ENCODE assay signal across 8 cellular contexts in the genomic region with DNA sequence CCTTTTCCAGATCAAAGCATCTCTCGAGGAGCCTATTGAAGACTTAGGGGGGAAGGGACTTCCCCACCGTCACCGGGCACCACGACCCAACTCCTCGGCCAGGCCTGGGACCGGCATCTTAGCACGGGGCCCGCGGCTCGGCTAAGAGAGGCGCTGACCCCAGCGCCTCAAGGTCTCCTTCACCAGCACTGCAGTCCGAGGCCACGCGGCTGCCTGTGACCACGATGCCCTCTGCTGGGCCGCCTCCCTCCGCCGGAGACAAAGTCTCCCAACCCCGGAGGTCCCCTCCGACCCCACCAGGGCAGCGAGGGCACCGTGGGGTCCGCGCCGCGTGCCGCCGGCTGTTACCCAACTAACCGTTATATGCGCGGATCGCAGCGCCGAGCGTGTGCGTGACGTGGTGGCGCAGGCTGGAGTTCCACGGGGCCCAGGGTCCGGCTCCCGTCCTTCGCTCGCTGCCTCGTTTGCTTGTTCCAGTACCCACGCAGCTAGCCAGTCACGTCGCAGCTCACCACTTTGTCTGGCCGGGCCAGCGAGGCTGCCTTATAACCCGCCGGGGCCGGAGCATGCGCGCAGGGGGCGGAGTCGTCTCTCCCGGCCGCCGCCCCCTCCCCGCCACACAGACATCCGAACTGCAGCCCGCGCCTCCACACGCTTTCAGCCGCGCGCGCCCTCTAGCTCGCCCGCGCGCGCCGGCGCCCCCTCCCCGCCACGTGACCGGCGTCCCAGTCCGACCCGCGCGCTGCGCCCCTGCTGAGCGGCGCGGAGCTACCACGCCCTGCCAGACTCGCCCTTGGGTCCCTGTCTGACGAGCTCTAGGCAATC. TPM values are rescaled to one million over a fixed set of nuclear protein-coding genes. Genes with fewer than 3 reads are reported as not detected.
DNase-seq lines count a peak whose midpoint lies in the region; ATAC-seq and TF ChIP-seq lines count a peak whose summit lies in the region.

A gene with protein sequence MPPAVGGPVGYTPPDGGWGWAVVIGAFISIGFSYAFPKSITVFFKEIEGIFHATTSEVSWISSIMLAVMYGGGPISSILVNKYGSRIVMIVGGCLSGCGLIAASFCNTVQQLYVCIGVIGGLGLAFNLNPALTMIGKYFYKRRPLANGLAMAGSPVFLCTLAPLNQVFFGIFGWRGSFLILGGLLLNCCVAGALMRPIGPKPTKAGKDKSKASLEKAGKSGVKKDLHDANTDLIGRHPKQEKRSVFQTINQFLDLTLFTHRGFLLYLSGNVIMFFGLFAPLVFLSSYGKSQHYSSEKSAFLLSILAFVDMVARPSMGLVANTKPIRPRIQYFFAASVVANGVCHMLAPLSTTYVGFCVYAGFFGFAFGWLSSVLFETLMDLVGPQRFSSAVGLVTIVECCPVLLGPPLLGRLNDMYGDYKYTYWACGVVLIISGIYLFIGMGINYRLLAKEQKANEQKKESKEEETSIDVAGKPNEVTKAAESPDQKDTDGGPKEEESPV (minus strand): TSS at position 519 of the 825 bp plus-strand sequence. CDS start 26,888 bp downstream, outside the sequence.

- peaks cover 22 to 41% (median 38%) of the 10 kb centered on the region in 3 donors for H3K4me1 Mint-ChIP-seq in naive B cell
- peaks cover 52% of the 10 kb centered on the region for H3K4me1 Mint-ChIP-seq in stimulated activated effector memory CD8-positive, alpha-beta T cell treated with anti-CD3 and anti-CD28 coated beads, Interleukin-12 subunit alpha, Interleukin-12 subunit beta, amount 100 ng/mL, for 72 hours

- DNase-seq in Daoy (ENCODE audit: low read depth): peak; percentile 99
- peak; percentile 97 for DNase-seq in GM23248
- peak; percentile 97 for DNase-seq in Karpas-422
- peak; percentile 92 to 97 (median 97) for DNase-seq in Peyer's patch
- DNase-seq in activated T-cell treated with anti-CD3 and anti-CD28 coated beads, Interleukin-2, amount 50 U/mL, for 48 hours: peak; percentile 91 to 94
- DNase-seq in esophagus squamous epithelium (lab: John Stamatoyannopoulos, UW): peak; percentile 57
- peak; percentile 91 for DNase-seq in naive B cell
- peak; percentile 77 to 95 for DNase-seq in stimulated activated effector memory CD8-positive, alpha-beta T cell treated with anti-CD3 and anti-CD28 coated beads, Interleukin-12 subunit alpha, Interleukin-12 subunit beta, amount 100 ng/mL, for 72 hours (ENCODE audit: low spot score in 2 of 2)

- H3K27ac ChIP-seq in GM23248 (peak within 1 kb of the TSS; percentile 96), Karpas-422 (ENCODE audit: low read length) (peak within 1 kb of the TSS; percentile 87), Peyer's patch (peak within 1 kb of the TSS; percentile 86 to 91 (median 88)), esophagus squamous epithelium (peak within 1 kb of the TSS; percentile 85 to 96 (median 94))

- peak in 3 of 6 experiments; percentile 31 to 50 (median 39) for TF ChIP-seq CTCF in Peyer's patch (IDR thresholded peaks at IDR 0.05)
- TF ChIP-seq CTCF in esophagus squamous epithelium (IDR thresholded peaks at IDR 0.05): peak in 3 of 6 experiments; percentile 12 to 41 (median 13)

- WGBS in GM23248 (ENCODE audit: low coverage in 1 of 2, low lambda C conversion rate in 2 of 2, missing lambda C conversion rate in 2 of 2), 2 experiments: 0 to 1% methylated on average over 59 to 72 of the region's 91 CpGs
- 0 to 1% methylated on average over 2 to 12 of the region's 91 CpGs for WGBS in esophagus squamous epithelium, 2 donors

- H3K9me2 ChIP-seq in GM23248 (ENCODE audit: insufficient read depth) (no peaks in the 10 kb centered on the region), Karpas-422 (replicated peaks; ENCODE audit: insufficient read depth, low read length) (no peaks in the 10 kb centered on the region)

- peak; percentile 75 to 92 for TF ChIP-seq POLR2A in Peyer's patch (IDR thresholded peaks at IDR 0.05)
- peak in 3 of 4 donors; percentile 73 to 95 (median 91) for TF ChIP-seq POLR2A in esophagus squamous epithelium (IDR thresholded peaks at IDR 0.05)

- H3K27me3 Mint-ChIP-seq in naive B cell: no peaks in the 10 kb centered on the region

- peak within 1 kb of the TSS; percentile 94 for H3K4me2 ChIP-seq in GM23248 (ENCODE audit: unreplicated experiment)
- peak within 1 kb of the TSS; percentile 89 for H3K4me2 ChIP-seq in Karpas-422 (ENCODE audit: low read depth, low read length, poor library complexity, severe bottlenecking)

- peak within 1 kb of the TSS; percentile 94 to 100 (median 99) for H3K4me3 Mint-ChIP-seq in naive B cell
- peak within 1 kb of the TSS; percentile 99 for H3K4me3 Mint-ChIP-seq in stimulated activated effector memory CD8-positive, alpha-beta T cell treated with anti-CD3 and anti-CD28 coated beads, Interleukin-12 subunit alpha, Interleukin-12 subunit beta, amount 100 ng/mL, for 72 hours

- peaks cover 0 to 1% of the 10 kb centered on the region in 2 donors for H3K36me3 Mint-ChIP-seq in naive B cell
- peaks cover 83% of the 10 kb centered on the region for H3K36me3 Mint-ChIP-seq in stimulated activated effector memory CD8-positive, alpha-beta T cell treated with anti-CD3 and anti-CD28 coated beads, Interleukin-12 subunit alpha, Interleukin-12 subunit beta, amount 100 ng/mL, for 72 hours

- H3K9me3 ChIP-seq in GM23248 (ENCODE audit: low read depth) (no peaks in the 10 kb centered on the region), Karpas-422 (ENCODE audit: low read length) (no peaks in the 10 kb centered on the region), Peyer's patch (no peaks in the 10 kb centered on the region), esophagus squamous epithelium (no peaks in the 10 kb centered on the region)

- in situ Hi-C loops in GM23248 (cut with MboI): no loop called here

- H3K4me1 ChIP-seq in GM23248 (ENCODE audit: insufficient read depth): peaks cover 30% of the 10 kb centered on the region
- H3K4me1 ChIP-seq in Karpas-422 (ENCODE audit: low read length): peaks cover 58% of the 10 kb centered on the region
- peaks cover 0 to 16% (median 2%) of the 10 kb centered on the region in 4 donors for H3K4me1 ChIP-seq in Peyer's patch
- peaks cover 13 to 66% (median 39%) of the 10 kb centered on the region in 3 donors for H3K4me1 ChIP-seq in esophagus squamous epithelium

- peak within 1 kb of the TSS; percentile 97 for H3K9ac ChIP-seq in GM23248
- H3K9ac ChIP-seq in Karpas-422 (ENCODE audit: low read length): peak within 1 kb of the TSS; percentile 87

- H3K27me3 ChIP-seq in GM23248 (replicated peaks; ENCODE audit: insufficient read depth): no peaks in the 10 kb centered on the region
- H3K27me3 ChIP-seq in Karpas-422 (ENCODE audit: low read length): no peaks in the 10 kb centered on the region
- no peaks in the 10 kb centered on the region for H3K27me3 ChIP-seq in Peyer's patch
- H3K27me3 ChIP-seq in esophagus squamous epithelium: no peaks in the 10 kb centered on the region

- no peaks in the 10 kb centered on the region for H4K20me1 ChIP-seq in GM23248 (ENCODE audit: insufficient read depth)
- peaks cover 26% of the 10 kb centered on the region for H4K20me1 ChIP-seq in Karpas-422 (ENCODE audit: insufficient read depth, low read depth, low read length)

- H3K36me3 ChIP-seq in GM23248 (ENCODE audit: low read depth) (peaks cover 5% of the 10 kb centered on the region), Karpas-422 (ENCODE audit: insufficient read depth, low read length) (peaks cover 38% of the 10 kb centered on the region), Peyer's patch (no peaks in the 10 kb centered on the region), esophagus squamous epithelium (peaks cover 0 to 5% (median 0%) of the 10 kb centered on the region in 3 donors)

- ATAC-seq in naive B cell (ENCODE audit: low read depth in 2 of 2): peak; percentile 81 to 83
- peak; percentile 82 for ATAC-seq in stimulated activated effector memory CD8-positive, alpha-beta T cell treated with anti-CD3 and anti-CD28 coated beads, Interleukin-12 subunit alpha, Interleukin-12 subunit beta, amount 100 ng/mL, for 72 hours

- intact Hi-C loops in esophagus squamous epithelium (cut with DNase I): loop anchor here (10.0 kb wide), 1 partner anchor 71 kb away; no protein-coding TSS in a partner anchor

- peak within 1 kb of the TSS; percentile 98 to 99 (median 98) for H3K27ac Mint-ChIP-seq in naive B cell
- H3K27ac Mint-ChIP-seq in stimulated activated effector memory CD8-positive, alpha-beta T cell treated with anti-CD3 and anti-CD28 coated beads, Interleukin-12 subunit alpha, Interleukin-12 subunit beta, amount 100 ng/mL, for 72 hours: peak within 1 kb of the TSS; percentile 98

- H3K9me3 Mint-ChIP-seq in naive B cell: peaks cover 0 to 1% (median 0%) of the 10 kb centered on the region in 7 donors
- no peaks in the 10 kb centered on the region for H3K9me3 Mint-ChIP-seq in stimulated activated effector memory CD8-positive, alpha-beta T cell treated with anti-CD3 and anti-CD28 coated beads, Interleukin-12 subunit alpha, Interleukin-12 subunit beta, amount 100 ng/mL, for 72 hours

- peak within 1 kb of the TSS; percentile 87 for H2AFZ ChIP-seq in GM23248
- 0 out of 2 replicates have a peak within 1 kb of the TSS, but pooled peaks have one; percentile 58 for H2AFZ ChIP-seq in Karpas-422 (ENCODE audit: low read length)

- H3K4me3 ChIP-seq in GM23248 (peak within 1 kb of the TSS; percentile 98), Karpas-422 (ENCODE audit: low read length) (peak within 1 kb of the TSS; percentile 80), Peyer's patch (peak within 1 kb of the TSS; percentile 74 to 86 (median 79)), esophagus squamous epithelium (peak within 1 kb of the TSS; percentile 69 to 98 (median 78))

- peaks cover 98% of the 10 kb centered on the region for H3K79me2 ChIP-seq in GM23248 (ENCODE audit: insufficient read depth)
- peaks cover 96% of the 10 kb centered on the region for H3K79me2 ChIP-seq in Karpas-422 (ENCODE audit: low read length)

- peaks cover 19% of the 10 kb centered on the region for H3F3A ChIP-seq in GM23248 (ENCODE audit: insufficient read depth)

RNA-seq across cellular contexts. Expression of the gene that starts here (rescaled TPM):
- total RNA-seq in Daoy (2014; rRNA removed; shearing (Covaris generic)): 126 and 139 TPM in 2 replicates
- total RNA-seq in GM23248 (2014; rRNA removed; shearing (Covaris generic)): 153 and 178 TPM in 2 replicates
- polyA plus RNA-seq in GM23248 (2016; fragmentation: Nextera tagmentation; extraction: Ambion mirVana) (97.5 and 99.9 TPM in 2 replicates), naive B cell (ENCODE audit: low read depth in 6 of 6) (1 to 10 TPM; 3.3 to 6.9 (median 5.4) TPM)
- total RNA-seq in Karpas-422 (2014; rRNA removed; shearing (Covaris generic); ENCODE audit: low replicate concordance): 129 and 186 TPM in 2 replicates
- total RNA-seq in Peyer's patch (10 to 100 TPM in 3 of 4 donors, 1 to 10 TPM in 1; 2.5 to 33.1 (median 14.0) TPM), esophagus squamous epithelium (10 to 100 TPM; 19.1 to 80.3 (median 57.9) TPM)

Comparison
In these comparisons a context has a peak if more than half of its experiments do, and no peak if none do; other contexts are left out.
1. Peak in every context shown above with its lines: DNase-seq, ATAC-seq, H3K4me3 ChIP-seq and H3K27ac ChIP-seq.
2. RNA of the gene that starts here (polyA plus RNA-seq): 97.5 to 99.9 TPM in GM23248; 3.3 to 6.9 TPM in naive B cell; every median in the first group is over 10 times any median in the second.